33 cellular contexts compared by ENCODE assay signal in the genomic region with DNA sequence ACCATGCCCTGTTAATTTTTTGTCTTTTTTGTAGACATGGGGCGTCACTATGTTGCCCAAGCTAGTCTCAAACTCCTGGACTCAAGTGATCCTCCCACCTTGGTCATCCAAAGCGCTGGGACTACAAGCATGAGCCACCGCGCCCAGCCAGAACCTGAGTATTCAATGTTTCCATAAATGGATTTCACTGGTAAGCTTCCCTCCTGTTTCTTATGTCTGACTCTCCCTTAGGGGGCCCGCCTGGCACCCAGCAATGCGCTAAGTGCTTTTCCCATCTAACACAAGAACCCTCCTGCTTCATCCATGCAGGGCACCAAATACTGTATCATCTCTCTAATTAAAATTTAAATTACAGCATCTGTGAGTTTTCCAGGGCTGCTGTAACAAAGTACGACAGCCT. TPM values are rescaled to one million over a fixed set of nuclear protein-coding genes. Genes with fewer than 3 reads are reported as not detected.
"Had no signal": no experiment of that assay in that cellular context is flagged by ENCODE, and none has a peak within 500 bp of the region (broad histone marks: within the 10 kb centered on the region; RNA-seq: fewer than 3 reads in every experiment).

No MANE protein-coding gene starts in this region.

- H3K27ac ChIP-seq: ascending aorta, breast epithelium, cardiac muscle cell, coronary artery, dorsolateral prefrontal cortex, foreskin keratinocyte, gastrocnemius medialis, WERI-Rb-1 had no signal

- H3K4me1 Mint-ChIP-seq: activated B cell treated with CpG ODN at 0.5 μM for 24 hours; activated CD4-positive, alpha-beta memory T cell treated with anti-CD3 and anti-CD28 coated beads, Interleukin-2, amount 10 ng/mL, durations not matched to agents 7 days and 5 days; activated naive CD4-positive, alpha-beta T cell treated with anti-CD3 and anti-CD28 coated beads, Interleukin-2, amount 10 ng/mL, durations not matched to agents 7 days and 5 days; activated naive CD8-positive, alpha-beta T cell treated with anti-CD3 and anti-CD28 coated beads, Interleukin-2, amount 10 ng/mL, durations not matched to agents 7 days and 5 days; T-helper 17 cell had no signal

- H3K27me3 ChIP-seq: ascending aorta, breast epithelium, cardiac muscle cell, dorsolateral prefrontal cortex, foreskin keratinocyte, gastrocnemius medialis had no signal

- DNase-seq: activated B cell treated with CpG ODN at 0.5 μM for 24 hours; activated CD4-positive, alpha-beta memory T cell treated with anti-CD3 and anti-CD28 coated beads, Interleukin-2, amount 10 ng/mL, durations not matched to agents 7 days and 5 days; activated CD4-positive, alpha-beta T cell treated with anti-CD3 and anti-CD28 coated beads for 48 hours; activated CD4-positive, alpha-beta T cell treated with anti-CD3 and anti-CD28 coated beads, Interleukin-2, amount 50 U/mL, for 4 hours; activated gamma-delta T cell; activated naive CD4-positive, alpha-beta T cell; activated naive CD4-positive, alpha-beta T cell treated with anti-CD3 and anti-CD28 coated beads, Interleukin-2, amount 10 ng/mL, durations not matched to agents 7 days and 5 days; activated naive CD8-positive, alpha-beta T cell treated with anti-CD3 and anti-CD28 coated beads, Interleukin-2, amount 10 ng/mL, durations not matched to agents 7 days and 5 days; activated T-cell treated with anti-CD3 and anti-CD28 coated beads for 4 hours; activated T-cell treated with anti-CD3 and anti-CD28 coated beads, Interleukin-2, amount 50 U/mL, for 24 hours; activated T-cell treated with anti-CD3 and anti-CD28 coated beads, Interleukin-2, amount 50 U/mL, for 72 hours; central memory CD4-positive, alpha-beta T cell; dorsolateral prefrontal cortex; effector memory CD4-positive, alpha-beta T cell; endodermal cell; foreskin keratinocyte; gastrocnemius medialis; glutamatergic neuron; T-helper 1 cell; T-helper 17 cell; T1000; WERI-Rb-1 had no signal

- H3K4me3 ChIP-seq: ascending aorta, breast epithelium, cardiac muscle cell, coronary artery, dorsolateral prefrontal cortex, gastrocnemius medialis had no signal

- ATAC-seq: activated CD4-positive, CD25-positive, alpha-beta regulatory T cell treated with anti-CD3 and anti-CD28 coated beads, Interleukin-2, amount 50 U/mL, for 24 hours; activated naive CD4-positive, alpha-beta T cell treated with anti-CD3 and anti-CD28 coated beads, Interleukin-2, amount 50 U/mL, for 72 hours; activated T-cell treated with anti-CD3 and anti-CD28 coated beads, Interleukin-2, amount 50 U/mL, for 72 hours; esophagus mucosa; foreskin keratinocyte; gastrocnemius medialis; T-helper 17 cell had no signal

- H3K36me3 Mint-ChIP-seq: activated naive CD4-positive, alpha-beta T cell treated with anti-CD3 and anti-CD28 coated beads, Interleukin-2, amount 10 ng/mL, durations not matched to agents 7 days and 5 days; activated naive CD4-positive, alpha-beta T cell treated with anti-CD3 and anti-CD28 coated beads, Interleukin-2, amount 50 U/mL, for 72 hours; activated naive CD8-positive, alpha-beta T cell treated with anti-CD3 and anti-CD28 coated beads, Interleukin-2, amount 10 ng/mL, durations not matched to agents 7 days and 5 days; brain had no signal

- H3K4me1 ChIP-seq: ascending aorta, breast epithelium, foreskin keratinocyte, gastrocnemius medialis had no signal

- H3K36me3 ChIP-seq: ascending aorta, breast epithelium, cardiac muscle cell, gastrocnemius medialis, WERI-Rb-1 had no signal

- H3K27ac Mint-ChIP-seq: activated B cell treated with CpG ODN at 0.5 μM for 24 hours; activated CD4-positive, alpha-beta memory T cell treated with anti-CD3 and anti-CD28 coated beads, Interleukin-2, amount 10 ng/mL, durations not matched to agents 7 days and 5 days; activated naive CD4-positive, alpha-beta T cell treated with anti-CD3 and anti-CD28 coated beads, Interleukin-2, amount 10 ng/mL, durations not matched to agents 7 days and 5 days; activated naive CD8-positive, alpha-beta T cell treated with anti-CD3 and anti-CD28 coated beads, Interleukin-2, amount 10 ng/mL, durations not matched to agents 7 days and 5 days; activated T-cell treated with anti-CD3 and anti-CD28 coated beads, Interleukin-2, amount 50 U/mL, for 24 hours; activated T-cell treated with anti-CD3 and anti-CD28 coated beads, Interleukin-2, amount 50 U/mL, for 72 hours; dendritic cell treated with granulocyte-macrophage colony-stimulating factor and Interleukin-4, amounts not matched to agents 40 ng/mL and 50 ng/mL, for 4 days; endodermal cell; T-helper 17 cell; T-helper 2 cell treated with Interferon-gamma antibody and Interleukin-4, amounts not matched to agents 5 μg/mL and 100 μg/mL, for 36 hours had no signal

- H3K9me3 Mint-ChIP-seq: activated B cell treated with CpG ODN at 0.5 μM for 24 hours; activated CD4-positive, alpha-beta memory T cell treated with anti-CD3 and anti-CD28 coated beads, Interleukin-2, amount 10 ng/mL, durations not matched to agents 7 days and 5 days; activated naive CD4-positive, alpha-beta T cell treated with anti-CD3 and anti-CD28 coated beads, Interleukin-2, amount 10 ng/mL, durations not matched to agents 7 days and 5 days; activated naive CD4-positive, alpha-beta T cell treated with anti-CD3 and anti-CD28 coated beads, Interleukin-2, amount 50 U/mL, for 72 hours; activated naive CD8-positive, alpha-beta T cell treated with anti-CD3 and anti-CD28 coated beads, Interleukin-2, amount 10 ng/mL, durations not matched to agents 7 days and 5 days; activated T-cell treated with anti-CD3 and anti-CD28 coated beads, Interleukin-2, amount 50 U/mL, for 24 hours; activated T-cell treated with anti-CD3 and anti-CD28 coated beads, Interleukin-2, amount 50 U/mL, for 72 hours; dendritic cell treated with granulocyte-macrophage colony-stimulating factor and Interleukin-4, amounts not matched to agents 40 ng/mL and 50 ng/mL, for 4 days; T-helper 2 cell treated with Interferon-gamma antibody and Interleukin-4, amounts not matched to agents 5 μg/mL and 100 μg/mL, for 36 hours had no signal

- H3K9me3 ChIP-seq: gastrocnemius medialis had no signal

- H3K27me3 Mint-ChIP-seq: activated B cell treated with CpG ODN at 0.5 μM for 24 hours; activated CD4-positive, alpha-beta memory T cell treated with anti-CD3 and anti-CD28 coated beads, Interleukin-2, amount 10 ng/mL, durations not matched to agents 7 days and 5 days had no signal

- H3K4me3 Mint-ChIP-seq: activated B cell treated with CpG ODN at 0.5 μM for 24 hours; activated CD4-positive, alpha-beta memory T cell treated with anti-CD3 and anti-CD28 coated beads, Interleukin-2, amount 10 ng/mL, durations not matched to agents 7 days and 5 days; activated naive CD4-positive, alpha-beta T cell treated with anti-CD3 and anti-CD28 coated beads, Interleukin-2, amount 10 ng/mL, durations not matched to agents 7 days and 5 days; activated naive CD8-positive, alpha-beta T cell treated with anti-CD3 and anti-CD28 coated beads, Interleukin-2, amount 10 ng/mL, durations not matched to agents 7 days and 5 days; activated T-cell treated with anti-CD3 and anti-CD28 coated beads, Interleukin-2, amount 50 U/mL, for 24 hours; activated T-cell treated with anti-CD3 and anti-CD28 coated beads, Interleukin-2, amount 50 U/mL, for 72 hours; brain; dendritic cell treated with granulocyte-macrophage colony-stimulating factor and Interleukin-4, amounts not matched to agents 40 ng/mL and 50 ng/mL, for 4 days; endodermal cell; T-helper 17 cell; T-helper 2 cell treated with Interferon-gamma antibody and Interleukin-4, amounts not matched to agents 5 μg/mL and 100 μg/mL, for 36 hours had no signal

RNA-seq across cellular contexts. Expression of a gene that starts 44.9 kb away (rescaled TPM):
- total RNA-seq: activated CD4-positive, alpha-beta memory T cell treated with anti-CD3 and anti-CD28 coated beads, Interleukin-2, amount 10 ng/mL, durations not matched to agents 7 days and 5 days; epithelial cell of proximal tubule had no signal
- polyA plus RNA-seq: foreskin keratinocyte had no signal
